16 cellular contexts compared by ENCODE assay signal in genomic region chr1:7610936-7611335, GRCh38.
"Had no signal": no experiment of that assay in that cellular context is flagged by ENCODE, and none has a peak within 500 bp of the region (broad histone marks: within the 10 kb centered on the region; RNA-seq: fewer than 3 reads in every experiment).

No MANE protein-coding gene starts in this region.

- H3K4me1 Mint-ChIP-seq: naive B cell, nephron had no signal

- H3K9me3 Mint-ChIP-seq: nephron had no signal

- H3K4me1 ChIP-seq: colonic mucosa, foreskin keratinocyte, tibial nerve had no signal

- H3K27ac Mint-ChIP-seq: nephron had no signal

- H3K4me3 ChIP-seq: colonic mucosa, hepatocyte, lung, smooth muscle cell, tibial nerve had no signal

- H3K4me3 Mint-ChIP-seq: naive B cell, nephron had no signal

- H3K9me3 ChIP-seq: colonic mucosa had no signal

- ATAC-seq: foreskin keratinocyte, left colon, left ventricle myocardium superior had no signal

- H3K27ac ChIP-seq: colonic mucosa, foreskin keratinocyte, hepatocyte, tibial nerve had no signal

- DNase-seq: cerebellar nuclear complex; colonic mucosa; dermis blood vessel endothelial cell; erythroblast; foreskin keratinocyte; left colon; left ventricle myocardium superior; mesenchymal stem cell; naive B cell; stimulated activated CD4-positive, alpha-beta T cell treated with anti-CD3 and anti-CD28 coated beads, Interleukin-2, amount 100 ng/mL, for 48 hours; stimulated activated naive CD4-positive, alpha-beta T cell treated with Interleukin-2 at 50 U/mL for 16 hours had no signal

- H3K27me3 ChIP-seq: colonic mucosa, foreskin keratinocyte, hepatocyte, tibial nerve had no signal

- H3K4me2 ChIP-seq: hepatocyte, smooth muscle cell had no signal

- H3K36me3 ChIP-seq: colonic mucosa, tibial nerve had no signal

- H3K79me2 ChIP-seq: hepatocyte had no signal
